In the genomic region with DNA sequence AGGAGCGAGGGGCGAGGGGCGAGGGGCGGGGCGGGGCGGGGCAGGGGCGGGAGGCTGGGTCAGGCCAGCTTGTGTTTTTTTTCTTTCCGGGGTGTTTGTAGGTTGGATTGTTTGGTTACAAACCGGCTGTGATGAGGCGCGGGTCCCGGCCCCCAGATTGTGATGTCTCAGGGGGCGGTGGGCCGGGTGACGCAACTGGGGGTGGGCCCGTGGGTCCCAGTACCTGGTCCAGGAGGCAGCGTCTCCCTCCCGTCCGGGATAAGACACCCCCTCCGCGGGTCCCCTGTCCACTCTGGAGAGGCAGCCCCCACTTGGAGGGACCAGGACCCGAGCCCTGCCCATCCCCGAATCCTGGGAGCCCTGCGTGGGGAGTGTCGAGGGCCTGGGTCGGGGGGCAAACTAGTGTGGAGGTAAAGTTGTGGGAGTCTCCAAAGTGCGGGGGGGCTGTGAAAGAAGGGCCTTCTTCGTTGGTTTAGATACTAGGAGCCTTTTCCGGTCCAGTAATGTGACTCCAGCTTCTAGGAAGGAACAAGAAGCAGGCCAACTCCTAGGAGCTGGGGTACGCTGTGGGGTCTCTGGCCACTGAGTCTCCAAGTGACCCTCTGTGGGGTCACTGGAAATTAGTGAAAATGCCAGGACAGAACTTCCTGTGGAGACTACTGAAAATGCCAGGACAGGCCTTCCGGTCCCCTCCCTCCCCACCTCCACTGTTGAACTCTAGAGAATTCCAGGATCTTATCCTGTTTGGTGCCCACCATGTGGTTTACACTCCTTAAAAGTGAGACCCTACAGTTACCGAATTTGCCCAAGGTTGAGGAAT, we compare ENCODE assay signal across 8 cellular contexts. TPM values are rescaled to one million over a fixed set of nuclear protein-coding genes. Genes with fewer than 3 reads are reported as not detected.
DNase-seq lines count a peak whose midpoint lies in the region; ATAC-seq and TF ChIP-seq lines count a peak whose summit lies in the region.

No MANE protein-coding gene starts in this region.

- peak; percentile 7 for DNase-seq in effector CD8-positive, alpha-beta T cell (lab: John Stamatoyannopoulos, UW)
- DNase-seq in osteoblast (ENCODE audit: insufficient read length, low spot score, missing footprints) (peak; percentile 86), Ammon's horn (ENCODE audit: low spot score) (no peak), NCI-H2196 (lab: John Stamatoyannopoulos, UW; ENCODE audit: unreplicated experiment) (no peak)

- no peaks in the 10 kb centered on the region for H3F3A ChIP-seq in Loucy (ENCODE audit: low read depth)

- TF ChIP-seq CTCF in GM12875 (IDR thresholded peaks at IDR 0.05; ENCODE audit: borderline replicate concordance, insufficient read depth, low read depth, low read length) (no peak), Loucy (conservative IDR thresholded peaks at IDR 0.05; ENCODE audit: low read length) (no peak), osteoblast (IDR thresholded peaks at IDR 0.05; ENCODE audit: extremely low read depth, low read depth, low read length) (no peak)

- H3K27ac ChIP-seq in osteoblast (ENCODE audit: low read depth, low read length) = no peak overlapping the region

- H2AFZ ChIP-seq in Loucy (ENCODE audit: low read length) (peak overlapping the region; percentile 35; the same call in 1 of the 2 replicates), osteoblast (ENCODE audit: low read length) (no peak overlapping the region)

- no peak overlapping the region for H3K9ac ChIP-seq in Loucy (ENCODE audit: low read depth, low read length, poor library complexity, severe bottlenecking)

- H3K79me2 ChIP-seq in Loucy (ENCODE audit: insufficient read depth, low read length) = no peaks in the 10 kb centered on the region
- H3K79me2 ChIP-seq in osteoblast (ENCODE audit: insufficient read depth, low read length) = no peaks in the 10 kb centered on the region

- no peak for ATAC-seq in GM19395 (IDR thresholded peaks at IDR 0.05; ENCODE audit: unreplicated experiment)
- ATAC-seq in GM21576 (IDR thresholded peaks at IDR 0.05; ENCODE audit: unreplicated experiment) = no peak

- H4K20me1 ChIP-seq in Loucy (ENCODE audit: insufficient read depth, low read length, poor library complexity, severe bottlenecking) (no peaks in the 10 kb centered on the region), osteoblast (ENCODE audit: insufficient read depth, low read length) (no peaks in the 10 kb centered on the region)

- no peaks in the 10 kb centered on the region for H3K9me2 ChIP-seq in Loucy (replicated peaks; ENCODE audit: low read depth, low read length)

- H3K4me3 ChIP-seq in GM12875 (ENCODE audit: low read depth, low read length) (peak overlapping the region; percentile 36), Loucy (ENCODE audit: low read length, poor library complexity, severe bottlenecking) (peak overlapping the region; percentile 42), osteoblast (ENCODE audit: insufficient read depth, low read length) (no peak overlapping the region)

- no peaks in the 10 kb centered on the region for H3K27me3 ChIP-seq in Loucy (ENCODE audit: insufficient read depth, low read length, poor library complexity, severe bottlenecking)
- peaks cover 14% of the 10 kb centered on the region for H3K27me3 ChIP-seq in osteoblast (ENCODE audit: insufficient read depth, low read length)

- H3K36me3 ChIP-seq in Loucy (ENCODE audit: insufficient read depth, low read length) = no peaks in the 10 kb centered on the region
- no peaks in the 10 kb centered on the region for H3K36me3 ChIP-seq in osteoblast (ENCODE audit: insufficient read depth, low read length)

- peak overlapping the region; percentile 43 for H3K4me2 ChIP-seq in Loucy (ENCODE audit: low read depth, low read length, poor library complexity, severe bottlenecking)
- peak overlapping the region; percentile 58 for H3K4me2 ChIP-seq in osteoblast (ENCODE audit: insufficient read depth, low read length)

- H3K4me1 ChIP-seq in Loucy (ENCODE audit: insufficient read depth, low read length, poor library complexity, severe bottlenecking) (peaks cover 10% of the 10 kb centered on the region), osteoblast (ENCODE audit: insufficient read depth, low read length) (no peaks in the 10 kb centered on the region)

- no peaks in the 10 kb centered on the region for H3K9me3 ChIP-seq in Loucy (ENCODE audit: insufficient read depth, low read depth, low read length)
- no peaks in the 10 kb centered on the region for H3K9me3 ChIP-seq in osteoblast (ENCODE audit: low read depth, low read length)

RNA-seq across cellular contexts. Expression of a gene that starts 0.6 kb away (rescaled TPM):
- 1.1 and 1.5 TPM in 2 replicates for total RNA-seq in osteoblast

Comparison
In these comparisons a context has a peak if more than half of its experiments do, and no peak if none do; other contexts are left out.
1. DNase-seq: peak in effector CD8-positive, alpha-beta T cell (single experiment) and osteoblast (single experiment); none in Ammon's horn (single experiment) and NCI-H2196 (single experiment).